1 cellular context compared by ENCODE assay signal in the genomic region with DNA sequence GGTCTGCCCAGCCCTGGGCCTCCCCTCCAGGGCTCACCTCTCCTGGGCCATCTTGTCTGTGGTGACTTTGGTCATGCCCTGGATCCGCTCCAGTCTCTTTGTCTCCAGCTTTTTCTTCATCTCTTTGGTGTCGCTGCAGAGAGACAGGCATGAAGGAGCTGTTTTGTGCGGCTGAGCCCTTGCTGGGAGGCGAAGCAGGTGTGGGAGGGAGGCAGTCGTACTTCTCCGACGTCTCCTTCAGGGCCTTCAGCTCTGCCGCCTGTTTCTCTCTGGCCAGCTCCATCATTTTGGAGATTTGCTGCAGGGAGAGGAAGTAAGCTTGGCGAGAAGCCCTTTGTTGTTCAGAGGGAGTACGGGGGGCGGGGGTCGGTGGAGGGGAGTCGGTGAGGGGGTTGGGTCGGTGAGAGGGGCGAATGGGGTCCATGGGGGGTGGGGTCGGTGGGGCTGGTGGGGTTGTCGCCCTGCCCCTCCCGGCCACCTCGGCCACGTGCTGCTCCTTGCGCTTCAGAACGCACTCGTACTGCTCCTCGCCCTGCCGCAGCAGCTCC.
TF ChIP-seq lines count a peak whose summit lies in the region.

No MANE protein-coding gene starts in this region.

TF ChIP-seq in K562, 482 proteins besides CTCF, POLR2A, EP300 and RAD21:
- no peak for TF ChIP-seq ZNF507 (tag; conservative IDR thresholded peaks at IDR 0.05)
- TF ChIP-seq STAT5B (CRISPR knock-in tag; IDR thresholded peaks at IDR 0.05): no peak
- no peak for TF ChIP-seq ZNF79 (CRISPR knock-in tag; IDR thresholded peaks at IDR 0.05; ENCODE audit: low read depth)
- TF ChIP-seq SRSF3 (IDR thresholded peaks at IDR 0.05; ENCODE audit: insufficient read depth, low read length): no peak
- no peak for TF ChIP-seq ZNF584 (CRISPR knock-in tag; IDR thresholded peaks at IDR 0.05; ENCODE audit: low read depth)
- no peak for TF ChIP-seq PTTG1 (tag; IDR thresholded peaks at IDR 0.05; ENCODE audit: low read depth)
